8 cellular contexts compared by ENCODE assay signal in the genomic region with DNA sequence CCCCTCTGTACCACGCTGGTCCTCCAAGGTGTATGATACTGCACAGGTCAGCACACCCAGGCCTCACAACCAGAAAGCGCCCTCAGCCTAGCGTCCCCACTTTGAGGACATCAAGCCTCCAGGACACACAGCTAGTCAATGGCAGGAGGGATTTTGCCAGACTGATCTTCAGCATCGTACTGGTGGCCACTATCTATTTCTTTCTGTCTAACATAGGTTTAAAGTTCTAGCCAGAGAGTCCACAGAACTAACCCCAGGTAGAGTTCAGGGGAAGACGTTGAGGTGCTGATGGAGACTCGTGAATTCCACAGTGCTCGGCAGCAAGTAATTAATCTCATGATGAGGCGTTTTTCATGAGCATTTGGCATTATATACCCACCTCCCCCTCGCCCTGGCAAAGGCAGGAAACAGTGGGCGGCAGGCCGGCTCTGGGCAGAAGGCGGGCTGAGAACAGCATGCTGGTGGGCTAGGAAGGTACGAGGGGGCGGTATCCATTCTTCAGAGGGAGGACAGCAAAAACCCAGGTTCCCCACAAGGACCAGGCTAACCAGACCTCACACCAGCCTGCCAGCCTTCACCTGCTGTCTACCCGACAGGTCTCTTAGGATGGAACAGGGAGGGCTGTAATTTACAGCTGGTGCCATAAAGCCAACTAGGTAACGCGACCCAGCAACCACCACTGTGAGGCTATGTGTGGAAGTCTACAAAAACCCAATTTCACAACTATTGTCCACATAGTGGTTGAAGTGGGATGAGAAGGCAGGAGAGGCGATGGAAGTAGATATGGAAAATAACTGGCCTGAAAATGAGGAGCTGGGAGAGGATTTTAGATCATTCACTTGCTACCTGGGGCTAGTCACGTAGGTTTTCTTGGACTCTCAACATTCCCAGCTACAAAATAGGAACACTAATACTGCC. TPM values are rescaled to one million over a fixed set of nuclear protein-coding genes. Genes with fewer than 3 reads are reported as not detected.
DNase-seq lines count a peak whose midpoint lies in the region; ATAC-seq and TF ChIP-seq lines count a peak whose summit lies in the region.

No MANE protein-coding gene starts in this region.

- H3K9me3 ChIP-seq in CD4-positive, alpha-beta memory T cell (ENCODE audit: control insufficient read depth in 1 of 2, low read length in 2 of 2) = no peaks in the 10 kb centered on the region

- no peak for TF ChIP-seq CTCF in omental fat pad (IDR thresholded peaks at IDR 0.05)

- CTCF ChIA-PET in CD4-positive, alpha-beta memory T cell (lab: Charles Lee; ENCODE audit: partially characterized antibody) = interaction anchor here (0.9 to 3.8 kb wide), 11 partner anchors 12 to 101 kb away, joined by 3 to 15 read pairs (median 4); partner anchors contain the start of gene MYH9

- H3K4me1 Mint-ChIP-seq in CD4-positive, alpha-beta memory T cell = peaks cover 75 to 100% (median 88%) of the 10 kb centered on the region in 4 donors
- H3K4me1 Mint-ChIP-seq in dendritic cell treated with granulocyte-macrophage colony-stimulating factor and Interleukin-4, amounts not matched to agents 40 ng/mL and 50 ng/mL, for 4 days (ENCODE audit: low read depth) = peaks cover 94% of the 10 kb centered on the region

- peak overlapping the region; percentile 57 to 66 for H3K4me3 ChIP-seq in CD4-positive, alpha-beta memory T cell (ENCODE audit: low read length in 2 of 2)

- H3K4me1 ChIP-seq in CD4-positive, alpha-beta memory T cell (ENCODE audit: insufficient read depth, low read length) = peaks cover 100% of the 10 kb centered on the region

- no peaks in the 10 kb centered on the region for H3K27me3 ChIP-seq in CD4-positive, alpha-beta memory T cell (ENCODE audit: insufficient read depth, low read length)

- H3K27me3 Mint-ChIP-seq in CD4-positive, alpha-beta memory T cell = no peaks in the 10 kb centered on the region
- H3K27me3 Mint-ChIP-seq in dendritic cell treated with granulocyte-macrophage colony-stimulating factor and Interleukin-4, amounts not matched to agents 40 ng/mL and 50 ng/mL, for 4 days = no peaks in the 10 kb centered on the region

- POLR2A ChIA-PET in CD4-positive, alpha-beta memory T cell (lab: Charles Lee; ENCODE audit: partially characterized antibody) = interaction anchor here (0.8 to 59.9 kb wide), 8 partner anchors 3 to 102 kb away, joined by 3 to 2535 read pairs (median 4); partner anchors contain the start of gene MYH9

- no peak for DNase-seq in CD4-positive, alpha-beta memory T cell
- DNase-seq in SHP77 (lab: John Stamatoyannopoulos, UW) (peak; percentile 49 to 52), omental fat pad (ENCODE audit: low spot score) (no peak), iPS-NIHi7 (ENCODE audit: extremely low spot score) (no peak)

- peak overlapping the region; percentile 92 to 99 (median 98) for H3K27ac Mint-ChIP-seq in CD4-positive, alpha-beta memory T cell
- peak overlapping the region; percentile 66 for H3K27ac Mint-ChIP-seq in dendritic cell treated with granulocyte-macrophage colony-stimulating factor and Interleukin-4, amounts not matched to agents 40 ng/mL and 50 ng/mL, for 4 days

- H3K4me3 Mint-ChIP-seq in CD4-positive, alpha-beta memory T cell = peak overlapping the region; percentile 84 to 93 (median 86)
- H3K4me3 Mint-ChIP-seq in dendritic cell treated with granulocyte-macrophage colony-stimulating factor and Interleukin-4, amounts not matched to agents 40 ng/mL and 50 ng/mL, for 4 days = no peak overlapping the region

- H3K36me3 ChIP-seq in CD4-positive, alpha-beta memory T cell (ENCODE audit: insufficient read depth, low read length) = peaks cover 9% of the 10 kb centered on the region

- peaks cover 0 to 2% (median 0%) of the 10 kb centered on the region in 8 donors for H3K9me3 Mint-ChIP-seq in CD4-positive, alpha-beta memory T cell
- H3K9me3 Mint-ChIP-seq in dendritic cell treated with granulocyte-macrophage colony-stimulating factor and Interleukin-4, amounts not matched to agents 40 ng/mL and 50 ng/mL, for 4 days = no peaks in the 10 kb centered on the region

- peak; percentile 22 for ATAC-seq in omental fat pad (ENCODE audit: low FRiP score)
- no peak for ATAC-seq in GM21381 (IDR thresholded peaks at IDR 0.05; ENCODE audit: unreplicated experiment)
- ATAC-seq in GM21786 (IDR thresholded peaks at IDR 0.05; ENCODE audit: unreplicated experiment) = no peak
- no peak for ATAC-seq in GM18907 (IDR thresholded peaks at IDR 0.05; ENCODE audit: unreplicated experiment)

- intact Hi-C loops in CD4-positive, alpha-beta memory T cell (cut with micrococcal nuclease) = loop anchor here (1.0 to 5.0 kb wide), 4 partner anchors 8 to 37 kb away; no protein-coding TSS in a partner anchor
- intact Hi-C loops in dendritic cell treated with granulocyte-macrophage colony-stimulating factor and Interleukin-4, amounts not matched to agents 40 ng/mL and 50 ng/mL, for 4 days (cut with micrococcal nuclease) = no loop called here

- peaks cover 30 to 53% of the 10 kb centered on the region in 2 donors for H3K36me3 Mint-ChIP-seq in CD4-positive, alpha-beta memory T cell
- H3K36me3 Mint-ChIP-seq in dendritic cell treated with granulocyte-macrophage colony-stimulating factor and Interleukin-4, amounts not matched to agents 40 ng/mL and 50 ng/mL, for 4 days (ENCODE audit: low read depth) = peaks cover 47% of the 10 kb centered on the region

- H3K27ac ChIP-seq in CD4-positive, alpha-beta memory T cell (ENCODE audit: low read depth, low read length) = peak overlapping the region; percentile 91

RNA-seq across cellular contexts. Expression of gene MYH9, which starts 18.5 kb away (rescaled TPM):
- total RNA-seq in CD4-positive, alpha-beta memory T cell = 100 to 1,000 TPM; 717 to 734 TPM
- polyA plus RNA-seq in CD4-positive, alpha-beta memory T cell = 100 to 1,000 TPM in 1 of 2 donors, 10 to 100 TPM in 1; 17.3 to 476 TPM
- 100 to 1,000 TPM; 225 to 463 (median 370) TPM for total RNA-seq in omental fat pad

Comparison
In these comparisons a context has a peak if more than half of its experiments do, and no peak if none do; other contexts are left out.
1. DNase-seq: peak in SHP77 (2 of 2); none in CD4-positive, alpha-beta memory T cell (0 of 5), omental fat pad (single experiment) and iPS-NIHi7 (single experiment).